In genomic region chr22:20494978-20495860, GRCh38 we compare ENCODE assay signal across 1 cellular context.
TF ChIP-seq lines count a peak whose summit lies in the region.

A gene with protein sequence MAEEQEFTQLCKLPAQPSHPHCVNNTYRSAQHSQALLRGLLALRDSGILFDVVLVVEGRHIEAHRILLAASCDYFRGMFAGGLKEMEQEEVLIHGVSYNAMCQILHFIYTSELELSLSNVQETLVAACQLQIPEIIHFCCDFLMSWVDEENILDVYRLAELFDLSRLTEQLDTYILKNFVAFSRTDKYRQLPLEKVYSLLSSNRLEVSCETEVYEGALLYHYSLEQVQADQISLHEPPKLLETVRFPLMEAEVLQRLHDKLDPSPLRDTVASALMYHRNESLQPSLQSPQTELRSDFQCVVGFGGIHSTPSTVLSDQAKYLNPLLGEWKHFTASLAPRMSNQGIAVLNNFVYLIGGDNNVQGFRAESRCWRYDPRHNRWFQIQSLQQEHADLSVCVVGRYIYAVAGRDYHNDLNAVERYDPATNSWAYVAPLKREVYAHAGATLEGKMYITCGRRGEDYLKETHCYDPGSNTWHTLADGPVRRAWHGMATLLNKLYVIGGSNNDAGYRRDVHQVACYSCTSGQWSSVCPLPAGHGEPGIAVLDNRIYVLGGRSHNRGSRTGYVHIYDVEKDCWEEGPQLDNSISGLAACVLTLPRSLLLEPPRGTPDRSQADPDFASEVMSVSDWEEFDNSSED (minus strand): TSS chr22:20495795. CDS start chr22:20489211, 6,584 bp downstream.

TF ChIP-seq in HepG2, 621 proteins besides CTCF, POLR2A, EP300 and RAD21 (continued from another document and continues in another):
- TF ChIP-seq ZMAT5 (CRISPR knock-in tag; IDR thresholded peaks at IDR 0.05; ENCODE audit: borderline replicate concordance, low read depth) (0 out of 2 replicates have a peak, but pooled peaks have one; percentile 64), ZXDC (CRISPR knock-in tag; IDR thresholded peaks at IDR 0.05) (peak; percentile 45), ZNF335 (CRISPR knock-in tag; IDR thresholded peaks at IDR 0.05) (no peak), ZKSCAN5 (CRISPR knock-in tag; IDR thresholded peaks at IDR 0.05) (no peak), NR1H2 (CRISPR knock-in tag; IDR thresholded peaks at IDR 0.05; ENCODE audit: borderline replicate concordance, low read depth) (0 out of 2 replicates have a peak, but pooled peaks have one; percentile 16), HNRNPLL (IDR thresholded peaks at IDR 0.05; ENCODE audit: low read depth, low read length, poor library complexity, severe bottlenecking) (peak; percentile 14), ZNF747 (CRISPR knock-in tag; IDR thresholded peaks at IDR 0.05; ENCODE audit: borderline replicate concordance) (0 out of 2 replicates have a peak, but pooled peaks have one; percentile 2), DMAP1 (CRISPR knock-in tag; IDR thresholded peaks at IDR 0.05) (peak; percentile 23), RELA (CRISPR knock-in tag; IDR thresholded peaks at IDR 0.05) (no peak), ZNF367 (CRISPR knock-in tag; IDR thresholded peaks at IDR 0.05; ENCODE audit: borderline replicate concordance) (peak; percentile 50; the same call in 1 of the 2 replicates), ZNF501 (CRISPR knock-in tag; IDR thresholded peaks at IDR 0.05) (0 out of 2 replicates have a peak, but pooled peaks have one; percentile 42), ZSCAN30 (CRISPR knock-in tag; IDR thresholded peaks at IDR 0.05) (0 out of 2 replicates have a peak, but pooled peaks have one; percentile 23), ZNF225 (CRISPR knock-in tag; IDR thresholded peaks at IDR 0.05) (no peak), ZFY (CRISPR knock-in tag; IDR thresholded peaks at IDR 0.05) (peak; percentile 87), HNRNPK (IDR thresholded peaks at IDR 0.05; ENCODE audit: low read depth, low read length, poor library complexity, severe bottlenecking) (no peak), KMT2A (CRISPR knock-in tag; IDR thresholded peaks at IDR 0.05) (peak; percentile 58; the same call in 1 of the 2 replicates), TIGD3 (CRISPR knock-in tag; IDR thresholded peaks at IDR 0.05; ENCODE audit: borderline replicate concordance) (no peak), ZNF672 (CRISPR knock-in tag; IDR thresholded peaks at IDR 0.05) (no peak), ZNF230 (CRISPR knock-in tag; IDR thresholded peaks at IDR 0.05) (no peak), PCBP2 (optimal IDR thresholded peaks at IDR 0.05; ENCODE audit: low read depth, low read length, poor library complexity, severe bottlenecking) (no peak), ZNF816 (CRISPR knock-in tag; IDR thresholded peaks at IDR 0.05; ENCODE audit: borderline replicate concordance) (no peak), ZNF446 (CRISPR knock-in tag; IDR thresholded peaks at IDR 0.05) (0 out of 2 replicates have a peak, but pooled peaks have one; percentile 49), ONECUT2 (CRISPR knock-in tag; IDR thresholded peaks at IDR 0.05) (no peak), GATA4 (IDR thresholded peaks at IDR 0.05; ENCODE audit: borderline replicate concordance, low read depth) (0 out of 2 replicates have a peak, but pooled peaks have one; percentile 7), SPEN (CRISPR knock-in tag; IDR thresholded peaks at IDR 0.05; ENCODE audit: low read depth) (peak; percentile 63), ZBTB38 (CRISPR knock-in tag; IDR thresholded peaks at IDR 0.05) (0 out of 2 replicates have a peak, but pooled peaks have one; percentile 14), ZIK1 (CRISPR knock-in tag; IDR thresholded peaks at IDR 0.05; ENCODE audit: borderline replicate concordance, low read depth) (peak; percentile 84), MAFG (CRISPR knock-in tag; IDR thresholded peaks at IDR 0.05) (no peak), ZNF619 (CRISPR knock-in tag; IDR thresholded peaks at IDR 0.05) (no peak), ARNT2 (CRISPR knock-in tag; IDR thresholded peaks at IDR 0.05; ENCODE audit: low read depth) (peak; percentile 48), SAP130 (CRISPR knock-in tag; IDR thresholded peaks at IDR 0.05; ENCODE audit: low read depth) (peak; percentile 8; the same call in 1 of the 2 replicates), NR2C2 (CRISPR knock-in tag; IDR thresholded peaks at IDR 0.05; ENCODE audit: borderline replicate concordance) (0 out of 2 replicates have a peak, but pooled peaks have one; percentile 39), ZNF687 (CRISPR knock-in tag; IDR thresholded peaks at IDR 0.05) (peak; percentile 77), ZNF329 (CRISPR knock-in tag; IDR thresholded peaks at IDR 0.05; ENCODE audit: low read depth) (peak; percentile 77; the same call in 1 of the 2 replicates), ZNF547 (CRISPR knock-in tag; IDR thresholded peaks at IDR 0.05) (peak; percentile 18; the same call in 1 of the 2 replicates), KLF11 (CRISPR knock-in tag; IDR thresholded peaks at IDR 0.05) (no peak), ZNF597 (CRISPR knock-in tag; IDR thresholded peaks at IDR 0.05) (no peak)
- TF ChIP-seq, protein P1, sequence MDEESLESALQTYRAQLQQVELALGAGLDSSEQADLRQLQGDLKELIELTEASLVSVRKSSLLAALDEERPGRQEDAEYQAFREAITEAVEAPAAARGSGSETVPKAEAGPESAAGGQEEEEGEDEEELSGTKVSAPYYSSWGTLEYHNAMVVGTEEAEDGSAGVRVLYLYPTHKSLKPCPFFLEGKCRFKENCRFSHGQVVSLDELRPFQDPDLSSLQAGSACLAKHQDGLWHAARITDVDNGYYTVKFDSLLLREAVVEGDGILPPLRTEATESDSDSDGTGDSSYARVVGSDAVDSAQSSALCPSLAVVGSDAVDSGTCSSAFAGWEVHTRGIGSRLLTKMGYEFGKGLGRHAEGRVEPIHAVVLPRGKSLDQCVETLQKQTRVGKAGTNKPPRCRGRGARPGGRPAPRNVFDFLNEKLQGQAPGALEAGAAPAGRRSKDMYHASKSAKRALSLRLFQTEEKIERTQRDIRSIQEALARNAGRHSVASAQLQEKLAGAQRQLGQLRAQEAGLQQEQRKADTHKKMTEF (CRISPR knock-in tag; IDR thresholded peaks at IDR 0.05) = peak; percentile 35; the same call in 1 of the 2 replicates
- TF ChIP-seq, protein P2, sequence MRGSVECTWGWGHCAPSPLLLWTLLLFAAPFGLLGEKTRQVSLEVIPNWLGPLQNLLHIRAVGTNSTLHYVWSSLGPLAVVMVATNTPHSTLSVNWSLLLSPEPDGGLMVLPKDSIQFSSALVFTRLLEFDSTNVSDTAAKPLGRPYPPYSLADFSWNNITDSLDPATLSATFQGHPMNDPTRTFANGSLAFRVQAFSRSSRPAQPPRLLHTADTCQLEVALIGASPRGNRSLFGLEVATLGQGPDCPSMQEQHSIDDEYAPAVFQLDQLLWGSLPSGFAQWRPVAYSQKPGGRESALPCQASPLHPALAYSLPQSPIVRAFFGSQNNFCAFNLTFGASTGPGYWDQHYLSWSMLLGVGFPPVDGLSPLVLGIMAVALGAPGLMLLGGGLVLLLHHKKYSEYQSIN (CRISPR knock-in tag; IDR thresholded peaks at IDR 0.05; ENCODE audit: borderline replicate concordance) = no peak
- TF ChIP-seq, protein P3, sequence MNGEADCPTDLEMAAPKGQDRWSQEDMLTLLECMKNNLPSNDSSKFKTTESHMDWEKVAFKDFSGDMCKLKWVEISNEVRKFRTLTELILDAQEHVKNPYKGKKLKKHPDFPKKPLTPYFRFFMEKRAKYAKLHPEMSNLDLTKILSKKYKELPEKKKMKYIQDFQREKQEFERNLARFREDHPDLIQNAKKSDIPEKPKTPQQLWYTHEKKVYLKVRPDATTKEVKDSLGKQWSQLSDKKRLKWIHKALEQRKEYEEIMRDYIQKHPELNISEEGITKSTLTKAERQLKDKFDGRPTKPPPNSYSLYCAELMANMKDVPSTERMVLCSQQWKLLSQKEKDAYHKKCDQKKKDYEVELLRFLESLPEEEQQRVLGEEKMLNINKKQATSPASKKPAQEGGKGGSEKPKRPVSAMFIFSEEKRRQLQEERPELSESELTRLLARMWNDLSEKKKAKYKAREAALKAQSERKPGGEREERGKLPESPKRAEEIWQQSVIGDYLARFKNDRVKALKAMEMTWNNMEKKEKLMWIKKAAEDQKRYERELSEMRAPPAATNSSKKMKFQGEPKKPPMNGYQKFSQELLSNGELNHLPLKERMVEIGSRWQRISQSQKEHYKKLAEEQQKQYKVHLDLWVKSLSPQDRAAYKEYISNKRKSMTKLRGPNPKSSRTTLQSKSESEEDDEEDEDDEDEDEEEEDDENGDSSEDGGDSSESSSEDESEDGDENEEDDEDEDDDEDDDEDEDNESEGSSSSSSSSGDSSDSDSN (CRISPR knock-in tag; IDR thresholded peaks at IDR 0.05) = peak; percentile 50
- TF ChIP-seq, protein P4, sequence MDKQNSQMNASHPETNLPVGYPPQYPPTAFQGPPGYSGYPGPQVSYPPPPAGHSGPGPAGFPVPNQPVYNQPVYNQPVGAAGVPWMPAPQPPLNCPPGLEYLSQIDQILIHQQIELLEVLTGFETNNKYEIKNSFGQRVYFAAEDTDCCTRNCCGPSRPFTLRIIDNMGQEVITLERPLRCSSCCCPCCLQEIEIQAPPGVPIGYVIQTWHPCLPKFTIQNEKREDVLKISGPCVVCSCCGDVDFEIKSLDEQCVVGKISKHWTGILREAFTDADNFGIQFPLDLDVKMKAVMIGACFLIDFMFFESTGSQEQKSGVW (CRISPR knock-in tag; IDR thresholded peaks at IDR 0.05; ENCODE audit: borderline replicate concordance) = 0 out of 2 replicates have a peak, but pooled peaks have one; percentile 28
- TF ChIP-seq, protein P5, sequence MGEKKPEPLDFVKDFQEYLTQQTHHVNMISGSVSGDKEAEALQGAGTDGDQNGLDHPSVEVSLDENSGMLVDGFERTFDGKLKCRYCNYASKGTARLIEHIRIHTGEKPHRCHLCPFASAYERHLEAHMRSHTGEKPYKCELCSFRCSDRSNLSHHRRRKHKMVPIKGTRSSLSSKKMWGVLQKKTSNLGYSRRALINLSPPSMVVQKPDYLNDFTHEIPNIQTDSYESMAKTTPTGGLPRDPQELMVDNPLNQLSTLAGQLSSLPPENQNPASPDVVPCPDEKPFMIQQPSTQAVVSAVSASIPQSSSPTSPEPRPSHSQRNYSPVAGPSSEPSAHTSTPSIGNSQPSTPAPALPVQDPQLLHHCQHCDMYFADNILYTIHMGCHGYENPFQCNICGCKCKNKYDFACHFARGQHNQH (CRISPR knock-in tag; IDR thresholded peaks at IDR 0.05) = 0 out of 2 replicates have a peak, but pooled peaks have one; percentile 9
